ENCODE assay signal across 15 cellular contexts in the genomic region with DNA sequence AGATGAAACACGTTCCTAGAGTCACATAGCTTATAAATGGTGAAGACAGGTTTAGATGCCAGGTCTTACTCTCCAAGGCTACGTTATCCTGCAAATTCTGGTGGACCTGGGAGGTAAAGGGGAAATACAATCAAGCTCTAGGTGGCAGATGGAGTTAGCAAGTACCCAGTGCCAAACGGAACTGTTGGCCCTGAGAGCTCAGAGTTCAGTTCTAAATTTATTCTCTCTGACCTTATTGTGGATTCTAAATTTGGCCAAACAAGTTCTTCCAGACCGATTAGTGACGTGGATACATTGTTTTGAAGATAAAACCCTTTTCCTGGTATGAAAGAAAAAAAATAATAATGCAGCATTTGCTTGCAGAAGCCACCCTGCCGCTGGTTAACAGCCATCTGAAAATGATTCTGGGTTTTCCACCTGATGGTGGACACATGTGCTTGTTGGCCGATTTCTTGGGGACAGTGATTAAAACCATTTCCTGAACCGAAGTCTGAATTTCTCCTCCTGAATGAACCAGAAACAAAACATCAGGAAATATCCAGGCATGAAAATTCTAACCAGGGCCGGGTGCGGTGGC. TPM values are rescaled to one million over a fixed set of nuclear protein-coding genes. Genes with fewer than 3 reads are reported as not detected.
DNase-seq lines count a peak whose midpoint lies in the region; ATAC-seq and TF ChIP-seq lines count a peak whose summit lies in the region.
"Had no signal": no experiment of that assay in that cellular context is flagged by ENCODE, and none has a peak within 500 bp of the region (broad histone marks: within the 10 kb centered on the region; RNA-seq: fewer than 3 reads in every experiment).

No MANE protein-coding gene starts in this region.

- no peaks in the 10 kb centered on the region for H3K36me3 ChIP-seq in body of pancreas (replicated peaks in 1 of 2; ENCODE audit: insufficient read depth in 1 of 2, low read depth in 2 of 2)
- no peaks in the 10 kb centered on the region for H3K36me3 ChIP-seq in suprapubic skin
- no peaks in the 10 kb centered on the region for H3K36me3 ChIP-seq in CD8-positive, alpha-beta T cell (ENCODE audit: insufficient read depth, low read length)

- H3K4me3 Mint-ChIP-seq in CD8-positive, alpha-beta T cell: no peak overlapping the region

- H3K4me3 ChIP-seq in body of pancreas (no peak overlapping the region), suprapubic skin (no peak overlapping the region)
- H3K4me3 ChIP-seq in CD8-positive, alpha-beta T cell (ENCODE audit: low read depth, low read length): no peak overlapping the region

- ATAC-seq in body of pancreas (peak; percentile 58), left colon (peak; percentile 51)
- ATAC-seq in CD8-positive, alpha-beta T cell: no peak
- ATAC-seq: SK-N-SH treated with all-trans-retinoic acid at 6 μM for 48 hours had no signal

- peak; percentile 3 for DNase-seq in NCI-H1694 (lab: John Stamatoyannopoulos, UW)
- no peak for DNase-seq in NCI-H1694 treated with DMSO at 0.1 percent for 48 hours (lab: John Stamatoyannopoulos, UW)
- peak; percentile 66 to 91 (median 79) for DNase-seq in body of pancreas
- no peak for DNase-seq in left colon
- DNase-seq in suprapubic skin (ENCODE audit: low spot score in 2 of 2): no peak
- DNase-seq in CD8-positive, alpha-beta T cell: no peak
- DNase-seq in NCI-H2029 (lab: John Stamatoyannopoulos, UW): no peak
- no peak for DNase-seq in dedifferentiated amniotic fluid mesenchymal stem cell (ENCODE audit: extremely low spot score)
- DNase-seq: 8988T; activated effector memory CD4-positive, alpha-beta T cell treated with anti-CD3 and anti-CD28 coated beads, Interleukin-2, amount 50 U/mL, for 16 hours; foreskin melanocyte; KG1; NCI-H1105 treated with DMSO at 0.1 percent for 48 hours had no signal

- WGBS in body of pancreas, 2 donors: 15 to 17% methylated on average over 10 of the region's 10 CpGs
- 38% methylated on average over 10 of the region's 10 CpGs for WGBS in suprapubic skin

- no peaks in the 10 kb centered on the region for H3K4me1 Mint-ChIP-seq in CD8-positive, alpha-beta T cell (ENCODE audit: low read depth)

- peak overlapping the region; percentile 78 to 98 (median 95) for H3K27ac ChIP-seq in body of pancreas
- H3K27ac ChIP-seq in suprapubic skin: peak overlapping the region; percentile 40
- no peak overlapping the region for H3K27ac ChIP-seq in CD8-positive, alpha-beta T cell (ENCODE audit: low read depth, low read length)

- no peaks in the 10 kb centered on the region for H3K36me3 Mint-ChIP-seq in CD8-positive, alpha-beta T cell

- H3K9me3 Mint-ChIP-seq in CD8-positive, alpha-beta T cell: no peaks in the 10 kb centered on the region

- intact Hi-C loops in body of pancreas (cut with DNase I): no loop called here
- intact Hi-C loops in left colon (cut with DNase I, micrococcal nuclease): no loop called here
- intact Hi-C loops in CD8-positive, alpha-beta T cell (cut with DNase I, micrococcal nuclease): no loop called here

- POLR2A ChIA-PET in CD8-positive, alpha-beta T cell (lab: Charles Lee): no interaction called here

- TF ChIP-seq POLR2A in body of pancreas (IDR thresholded peaks at IDR 0.05) (peak in 1 of 3 donors; percentile 35), suprapubic skin (IDR thresholded peaks at IDR 0.05) (no peak)

- H3K27me3 Mint-ChIP-seq in CD8-positive, alpha-beta T cell (ENCODE audit: low read depth): peaks cover 16% of the 10 kb centered on the region

- TF ChIP-seq CTCF in body of pancreas (IDR thresholded peaks at IDR 0.05) (peak in 6 of 7 experiments; percentile 23 to 68 (median 52)), suprapubic skin (IDR thresholded peaks at IDR 0.05) (no peak)
- TF ChIP-seq CTCF in CD8-positive, alpha-beta T cell (IDR thresholded peaks at IDR 0.05): no peak

- H3K27me3 ChIP-seq in body of pancreas: no peaks in the 10 kb centered on the region
- no peaks in the 10 kb centered on the region for H3K27me3 ChIP-seq in suprapubic skin
- H3K27me3 ChIP-seq in CD8-positive, alpha-beta T cell (ENCODE audit: insufficient read depth, low read length): no peaks in the 10 kb centered on the region

- H3K4me1 ChIP-seq in body of pancreas: peaks cover 72% of the 10 kb centered on the region
- peaks cover 33% of the 10 kb centered on the region for H3K4me1 ChIP-seq in suprapubic skin
- H3K4me1 ChIP-seq in CD8-positive, alpha-beta T cell (ENCODE audit: insufficient read depth, low read length): no peaks in the 10 kb centered on the region

- H3K9me3 ChIP-seq in body of pancreas (no peaks in the 10 kb centered on the region), suprapubic skin (no peaks in the 10 kb centered on the region)
- H3K9me3 ChIP-seq in CD8-positive, alpha-beta T cell (ENCODE audit: low read length): no peaks in the 10 kb centered on the region

- CTCF ChIA-PET in CD8-positive, alpha-beta T cell (lab: Charles Lee): no interaction called here

- TF ChIP-seq EP300 in suprapubic skin (IDR thresholded peaks at IDR 0.05): no peak

- no peak overlapping the region for H3K27ac Mint-ChIP-seq in CD8-positive, alpha-beta T cell

RNA-seq across cellular contexts. Expression of gene RIPOR3, which starts 32.5 kb away (rescaled TPM):
- 1 to 10 TPM; 2.3 to 6.9 TPM for total RNA-seq in body of pancreas
- total RNA-seq in left colon: 1 to 10 TPM; 3.2 to 3.9 TPM
- total RNA-seq in suprapubic skin: 10 to 100 TPM in 1 of 4 donors, 1 to 10 TPM in 3; 3.3 to 10.1 (median 5.3) TPM
- total RNA-seq in CD8-positive, alpha-beta T cell: not detected
- total RNA-seq: activated CD8-positive, alpha-beta memory T cell treated with anti-CD3 and anti-CD28 coated beads for 36 hours had no signal

Comparison
In these comparisons a context has a peak if more than half of its experiments do, and no peak if none do; other contexts are left out.
1. DNase-seq: peak in NCI-H1694 (single experiment) and body of pancreas (4 of 4); none in NCI-H1694 treated with DMSO at 0.1 percent for 48 hours (single experiment), left colon (0 of 2), suprapubic skin (0 of 2), CD8-positive, alpha-beta T cell (0 of 7), NCI-H2029 (single experiment) and dedifferentiated amniotic fluid mesenchymal stem cell (single experiment).
2. CTCF ChIP-seq: peak in body of pancreas (6 of 7); none in suprapubic skin (0 of 2) and CD8-positive, alpha-beta T cell (single experiment).